Comparison of ENCODE assay signal across 18 cellular contexts in the genomic region with DNA sequence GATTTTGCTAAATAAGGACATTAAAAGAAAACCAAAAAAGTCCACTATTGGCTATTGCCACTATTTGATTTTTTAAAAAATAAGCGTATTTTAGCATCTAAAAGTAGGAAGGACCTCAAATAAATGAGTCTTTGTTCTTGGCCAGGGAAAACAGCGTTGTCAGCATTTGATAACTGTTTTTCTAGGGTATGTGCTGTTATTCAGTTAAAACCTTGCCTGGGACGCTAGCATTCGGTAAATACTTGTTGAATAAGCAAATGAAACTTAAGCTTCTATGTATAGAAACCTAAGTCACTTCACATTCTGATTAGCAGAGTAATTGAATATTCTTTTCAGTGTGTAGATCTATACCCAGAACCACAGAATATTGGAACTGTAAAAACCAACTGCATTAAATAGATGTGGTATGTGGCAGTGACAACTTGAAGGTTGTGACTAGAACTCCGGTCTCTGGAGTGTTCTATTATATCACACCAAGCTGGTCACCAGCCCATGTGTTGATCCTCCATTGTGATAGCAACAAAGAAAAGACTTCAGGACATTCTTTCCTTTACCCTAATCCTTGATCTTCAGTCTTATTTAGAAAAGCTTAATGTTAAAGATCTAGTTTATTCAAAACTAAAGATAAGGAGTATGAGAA. TPM values are rescaled to one million over a fixed set of nuclear protein-coding genes. Genes with fewer than 3 reads are reported as not detected.
"Had no signal": no experiment of that assay in that cellular context is flagged by ENCODE, and none has a peak within 500 bp of the region (broad histone marks: within the 10 kb centered on the region; RNA-seq: fewer than 3 reads in every experiment).

No MANE protein-coding gene starts in this region.

RNA-seq across cellular contexts. Expression of gene CCT8L2, which starts 23.1 kb away (rescaled TPM):
- total RNA-seq: activated B cell treated with CpG ODN at 0.5 μM for 24 hours; activated CD4-positive, alpha-beta memory T cell treated with anti-CD3 and anti-CD28 coated beads for 36 hours; activated CD4-positive, alpha-beta T cell treated with anti-CD3 and anti-CD28 coated beads, Interleukin-2, amount 10 ng/mL, durations not matched to agents 24 days and 14 days; activated CD8-positive, alpha-beta memory T cell treated with anti-CD3 and anti-CD28 coated beads for 36 hours; activated CD8-positive, alpha-beta T cell treated with anti-CD3 and anti-CD28 coated beads for 36 hours; activated naive CD4-positive, alpha-beta T cell treated with anti-CD3 and anti-CD28 coated beads for 36 hours; activated naive CD4-positive, alpha-beta T cell treated with anti-CD3 and anti-CD28 coated beads, Interleukin-2, amount 50 U/mL, for 72 hours; activated naive CD8-positive, alpha-beta T cell treated with anti-CD3 and anti-CD28 coated beads for 36 hours; activated T-cell treated with anti-CD3 and anti-CD28 coated beads, Interleukin-2, amount 50 U/mL, for 72 hours; activated T-helper 1 cell treated with anti-CD3 and anti-CD28 coated beads, Interleukin-12 subunit alpha, Interleukin-12 subunit beta, Interleukin-2, Interleukin-4 antibody, amounts not matched to agents 30 ng/mL and 10 ng/mL and 1 ng/mL, durations not matched to agents 14 hours and 24 hours and 36 hours; activated T-helper 17 cell treated with anti-CD3 and anti-CD28 coated beads, Interleukin-2, amount 50 U/mL, for 72 hours; adrenal gland; aorta; astrocyte; body of pancreas; breast epithelium; cardiac septum; cerebellum had no signal
- polyA plus RNA-seq: adrenal gland, aorta had no signal
